In the genomic region with DNA sequence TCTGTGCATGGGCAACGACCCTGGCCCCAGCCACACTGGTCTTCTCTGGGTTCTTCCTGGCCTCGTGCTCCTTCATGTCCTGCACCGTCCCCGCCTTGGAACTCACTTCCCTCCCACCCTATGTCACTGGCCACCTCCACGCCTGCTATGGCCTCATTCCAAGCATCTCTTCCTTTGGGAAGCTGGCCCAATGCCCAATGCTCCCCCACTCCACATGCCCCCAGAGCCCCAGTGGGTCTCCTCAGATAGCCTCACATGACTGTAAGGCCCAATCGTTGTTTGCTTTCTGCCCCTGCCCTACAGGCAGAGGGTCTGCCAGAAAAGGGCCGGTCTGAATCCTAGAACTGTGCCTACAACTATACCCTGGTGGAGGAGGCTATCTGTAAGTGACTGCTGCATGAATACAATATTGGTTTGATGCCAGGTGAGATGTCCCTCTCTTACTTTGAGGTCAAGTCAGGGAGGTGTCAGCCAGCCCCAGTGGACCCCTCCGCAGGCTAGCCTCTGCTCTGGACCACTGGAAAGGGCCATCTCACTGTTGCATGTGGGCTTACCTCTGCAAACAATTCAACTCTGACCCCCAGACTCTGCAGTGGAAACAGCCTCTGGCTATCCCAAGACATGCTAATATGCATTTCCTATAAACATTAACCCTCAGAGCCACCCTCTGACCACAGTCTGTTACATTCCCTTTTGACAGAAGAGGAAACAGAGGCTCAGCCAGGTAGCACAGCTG, we compare ENCODE assay signal across 14 cellular contexts. TPM values are rescaled to one million over a fixed set of nuclear protein-coding genes. Genes with fewer than 3 reads are reported as not detected.
DNase-seq lines count a peak whose midpoint lies in the region; ATAC-seq and TF ChIP-seq lines count a peak whose summit lies in the region.
"Had no signal": no experiment of that assay in that cellular context is flagged by ENCODE, and none has a peak within 500 bp of the region (broad histone marks: within the 10 kb centered on the region; RNA-seq: fewer than 3 reads in every experiment).

No MANE protein-coding gene starts in this region.

- H3K9me3 ChIP-seq in lower lobe of right lung (no peaks in the 10 kb centered on the region), stomach (no peaks in the 10 kb centered on the region)

- TF ChIP-seq POLR2A in stomach (IDR thresholded peaks at IDR 0.05) = no peak

- peak; percentile 15 for DNase-seq in activated T-cell treated with anti-CD3 and anti-CD28 coated beads, Interleukin-2, amount 50 U/mL, for 1 hour
- DNase-seq in activated T-cell treated with anti-CD3 and anti-CD28 coated beads for 4 hours = no peak
- DNase-seq in activated CD8-positive, alpha-beta memory T cell treated with anti-CD3 and anti-CD28 coated beads, Interleukin-2, amount 50 U/mL, for 4 hours = peak; percentile 9
- peak; percentile 43 for DNase-seq in lower lobe of right lung
- peak; percentile 22 for DNase-seq in stomach
- no peak for DNase-seq in NCI-H345 treated with DMSO at 0.1 percent for 48 hours (lab: John Stamatoyannopoulos, UW; ENCODE audit: unreplicated experiment)
- no peak for DNase-seq in KBM-7
- DNase-seq: activated gamma-delta T cell treated with Interleukin-2 at 50 U/mL for 16 hours; GF-D8; NCI-H146; OCI-M1; stimulated activated naive CD8-positive, alpha-beta T cell treated with anti-CD3 and anti-CD28 coated beads, Interleukin-15, Interleukin-2, amounts not matched to agents 100 U/mL and 50 U/mL, for 24 hours had no signal

- H3K36me3 ChIP-seq in lower lobe of right lung = no peaks in the 10 kb centered on the region
- H3K36me3 ChIP-seq in stomach = no peaks in the 10 kb centered on the region

- 79 to 89% (median 86%) methylated on average over 8 of the region's 8 CpGs for WGBS in stomach, 5 donors

- in situ Hi-C loops in KBM-7 (cut with MboI; ENCODE audit: low pct_unique_long_range_greater_than_20kb, low sequenced_read_pairs) = no loop called here

- H3K27ac ChIP-seq in lower lobe of right lung (no peak overlapping the region), stomach (no peak overlapping the region)

- H3K4me3 ChIP-seq in lower lobe of right lung (no peak overlapping the region), stomach (no peak overlapping the region)

- TF ChIP-seq EP300 in stomach (IDR thresholded peaks at IDR 0.05) = no peak

- intact Hi-C loops in lower lobe of right lung (cut with DNase I) (no loop called here), stomach (cut with DNase I; ENCODE audit: low total_unique reads) (no loop called here)

- H3K4me1 ChIP-seq in lower lobe of right lung = peaks cover 16% of the 10 kb centered on the region
- peaks cover 22 to 35% (median 29%) of the 10 kb centered on the region in 4 donors for H3K4me1 ChIP-seq in stomach

- H3K27me3 ChIP-seq in lower lobe of right lung (ENCODE audit: low read depth) = peaks cover 15% of the 10 kb centered on the region
- H3K27me3 ChIP-seq in stomach = peaks cover 0 to 14% (median 4%) of the 10 kb centered on the region in 3 donors

- TF ChIP-seq CTCF in lower lobe of right lung (IDR thresholded peaks at IDR 0.05) (no peak), stomach (IDR thresholded peaks at IDR 0.05) (no peak)

- ATAC-seq in lower lobe of right lung (no peak), GM21576 (IDR thresholded peaks at IDR 0.05; ENCODE audit: unreplicated experiment) (no peak)
- ATAC-seq: HCT116; stimulated activated naive CD8-positive, alpha-beta T cell treated with anti-CD3 and anti-CD28 coated beads, Interleukin-15, Interleukin-2, amounts not matched to agents 100 U/mL and 50 U/mL, for 24 hours had no signal

RNA-seq across cellular contexts. Expression of a gene that starts 2.1 kb away (rescaled TPM):
- total RNA-seq in lower lobe of right lung (2.4 TPM), stomach (10 to 100 TPM in 4 of 5 donors, 1 to 10 TPM in 1; 7.6 to 18.8 (median 17.9) TPM)
- 1 to 10 TPM; 4.3 to 8.6 (median 8.1) TPM for polyA plus RNA-seq in stomach

Comparison
In these comparisons a context has a peak if more than half of its experiments do, and no peak if none do; other contexts are left out.
1. DNase-seq: peak in activated T-cell treated with anti-CD3 and anti-CD28 coated beads, Interleukin-2, amount 50 U/mL, for 1 hour (single experiment), activated CD8-positive, alpha-beta memory T cell treated with anti-CD3 and anti-CD28 coated beads, Interleukin-2, amount 50 U/mL, for 4 hours (single experiment), lower lobe of right lung (single experiment) and stomach (single experiment); none in activated T-cell treated with anti-CD3 and anti-CD28 coated beads for 4 hours (single experiment), NCI-H345 treated with DMSO at 0.1 percent for 48 hours (single experiment) and KBM-7 (single experiment).